16 cellular contexts compared by ENCODE assay signal in the genomic region with DNA sequence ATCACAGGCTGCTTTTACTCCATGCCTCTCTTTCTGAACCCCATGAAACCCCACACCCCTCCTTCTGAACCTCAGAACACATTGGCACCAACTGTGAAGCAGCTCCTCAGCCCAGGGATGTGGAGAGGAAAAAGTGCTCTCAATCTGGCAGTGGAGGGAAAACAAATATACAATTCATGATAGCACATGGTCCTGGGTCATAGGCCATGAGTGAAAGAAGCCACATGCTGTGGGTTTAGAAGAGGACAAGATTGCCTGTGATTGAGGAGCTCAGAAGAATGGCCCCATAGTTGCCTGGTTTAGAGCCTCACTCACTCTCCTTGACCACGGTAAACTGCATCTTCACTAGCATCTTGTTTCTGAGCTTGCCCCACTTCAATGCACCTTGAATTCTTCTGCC.
DNase-seq lines count a peak whose midpoint lies in the region; ATAC-seq and TF ChIP-seq lines count a peak whose summit lies in the region.
"Had no signal": no experiment of that assay in that cellular context is flagged by ENCODE, and none has a peak within 500 bp of the region (broad histone marks: within the 10 kb centered on the region; RNA-seq: fewer than 3 reads in every experiment).

No MANE protein-coding gene starts in this region.

- DNase-seq in EH (ENCODE audit: low read depth) (peak; percentile 51), Peyer's patch (no peak), fibroblast of peridontal ligament (ENCODE audit: extremely low read depth) (peak; percentile 55), psoas muscle (no peak), Ammon's horn (ENCODE audit: low spot score) (no peak), CD1c-positive myeloid dendritic cell (ENCODE audit: extremely low spot score) (no peak)
- DNase-seq: activated B cell treated with CpG ODN at 0.5 μM for 24 hours; activated CD8-positive, alpha-beta T cell treated with anti-CD3 and anti-CD28 coated beads, Interleukin-2, amount 10 ng/mL, durations not matched to agents 7 days and 5 days; activated naive CD4-positive, alpha-beta T cell treated with anti-CD3 and anti-CD28 coated beads, Interleukin-2, amount 50 U/mL, for 16 hours; activated T-cell treated with anti-CD3 and anti-CD28 coated beads, Interleukin-2, amount 50 U/mL, for 4 hours; NCI-H1694; NCI-H446 treated with DMSO at 0.1 percent for 48 hours; stimulated activated CD4-positive, alpha-beta T cell treated with anti-CD3 and anti-CD28 coated beads, Interleukin-1b, Interleukin-23, amount 100 ng/mL, for 48 hours had no signal

- H3K4me1 ChIP-seq in Peyer's patch (peaks cover 0 to 37% (median 0%) of the 10 kb centered on the region in 4 donors), psoas muscle (peaks cover 36% of the 10 kb centered on the region)

- WGBS in psoas muscle, 3 donors, result 94 to 100% (median 96%) methylated on average over 1 of the region's 1 CpG

- H3K4me3 ChIP-seq in Peyer's patch, result no peak overlapping the region
- no peak overlapping the region for H3K4me3 ChIP-seq in psoas muscle
- H3K4me3 ChIP-seq: colonic mucosa, right atrium auricular region had no signal

- TF ChIP-seq CTCF in Peyer's patch (IDR thresholded peaks at IDR 0.05), result no peak
- no peak for TF ChIP-seq CTCF in psoas muscle (IDR thresholded peaks at IDR 0.05)

- TF ChIP-seq POLR2A in Peyer's patch (IDR thresholded peaks at IDR 0.05), result no peak

- no peaks in the 10 kb centered on the region for H3K27me3 ChIP-seq in Peyer's patch
- H3K27me3 ChIP-seq in psoas muscle (ENCODE audit: insufficient read depth in 3 of 3, low read length in 2 of 3), result no peaks in the 10 kb centered on the region
- H3K27me3 ChIP-seq: colonic mucosa, right atrium auricular region had no signal

- ATAC-seq in psoas muscle (no peak), HG02885 (IDR thresholded peaks at IDR 0.05; ENCODE audit: poor library complexity, unreplicated experiment) (no peak)
- ATAC-seq: activated CD8-positive, alpha-beta T cell treated with anti-CD3 and anti-CD28 coated beads, Interleukin-2, amount 10 ng/mL, durations not matched to agents 7 days and 5 days had no signal

- intact Hi-C loops in psoas muscle (cut with DNase I), result loop anchor here (2.0 to 10.0 kb wide), 2 partner anchors 71 to 79 kb away; no protein-coding TSS in a partner anchor

- peak overlapping the region in 3 of 4 donors; percentile 12 to 67 (median 34) for H3K27ac ChIP-seq in Peyer's patch
- peak overlapping the region; percentile 93 for H3K27ac ChIP-seq in psoas muscle
- H3K27ac ChIP-seq: right atrium auricular region had no signal

- no peaks in the 10 kb centered on the region for H3K36me3 ChIP-seq in Peyer's patch
- H3K36me3 ChIP-seq in psoas muscle (ENCODE audit: insufficient read depth in 1 of 2, low read depth in 1 of 2), result no peaks in the 10 kb centered on the region
- H3K36me3 ChIP-seq: colonic mucosa, right atrium auricular region had no signal

- H3K9me3 ChIP-seq in Peyer's patch (no peaks in the 10 kb centered on the region), psoas muscle (no peaks in the 10 kb centered on the region)
- H3K9me3 ChIP-seq: colonic mucosa, right atrium auricular region had no signal

Comparison
In these comparisons a context has a peak if more than half of its experiments do, and no peak if none do; other contexts are left out.
1. DNase-seq: peak in EH (single experiment) and fibroblast of peridontal ligament (single experiment); none in Peyer's patch (0 of 3), psoas muscle (0 of 2), Ammon's horn (single experiment) and CD1c-positive myeloid dendritic cell (single experiment).